28 cellular contexts compared by ENCODE assay signal in genomic region chr20:57579898-57580447, GRCh38. TPM values are rescaled to one million over a fixed set of nuclear protein-coding genes. Genes with fewer than 3 reads are reported as not detected.
DNase-seq lines count a peak whose midpoint lies in the region; ATAC-seq and TF ChIP-seq lines count a peak whose summit lies in the region.
"Had no signal": no experiment of that assay in that cellular context is flagged by ENCODE, and none has a peak within 500 bp of the region (broad histone marks: within the 10 kb centered on the region; RNA-seq: fewer than 3 reads in every experiment).

No MANE protein-coding gene starts in this region.

- no peaks in the 10 kb centered on the region; the same call in 1 of the 2 replicates for H3K9me3 ChIP-seq in HAP-1
- H3K9me3 ChIP-seq in RWPE2 (ENCODE audit: severe bottlenecking): no peaks in the 10 kb centered on the region
- H3K9me3 ChIP-seq in esophagus muscularis mucosa: no peaks in the 10 kb centered on the region
- H3K9me3 ChIP-seq: adrenal gland, gastrocnemius medialis, SJSA1, vagina had no signal

- H3K27me3 ChIP-seq in HAP-1 (ENCODE audit: low read depth): peaks cover 10% of the 10 kb centered on the region
- H3K27me3 ChIP-seq in RWPE2 (ENCODE audit: insufficient read depth, poor library complexity, severe bottlenecking): peaks cover 88% of the 10 kb centered on the region
- no peaks in the 10 kb centered on the region for H3K27me3 ChIP-seq in rectal smooth muscle tissue (ENCODE audit: control insufficient read depth, insufficient read depth, low read length)
- peaks cover 0 to 44% (median 0%) of the 10 kb centered on the region in 4 donors for H3K27me3 ChIP-seq in esophagus muscularis mucosa
- H3K27me3 ChIP-seq: vagina had no signal

- intact Hi-C loops in left colon (cut with DNase I, micrococcal nuclease) (no loop called here), esophagus muscularis mucosa (cut with DNase I) (no loop called here), left ventricle myocardium superior (cut with micrococcal nuclease) (no loop called here)

- peaks cover 2% of the 10 kb centered on the region; the same call in 1 of the 2 replicates for H3K4me1 ChIP-seq in HAP-1
- H3K4me1 ChIP-seq in RWPE2 (ENCODE audit: insufficient read depth, poor library complexity, severe bottlenecking): no peaks in the 10 kb centered on the region
- H3K4me1 ChIP-seq in rectal smooth muscle tissue (ENCODE audit: control insufficient read depth, insufficient read depth, low read length): peaks cover 38% of the 10 kb centered on the region
- H3K4me1 ChIP-seq in esophagus muscularis mucosa: peaks cover 2 to 47% (median 43%) of the 10 kb centered on the region in 4 donors

- H3K36me3 ChIP-seq in HAP-1 (replicated peaks): no peaks in the 10 kb centered on the region
- H3K36me3 ChIP-seq in RWPE2 (ENCODE audit: low read depth): no peaks in the 10 kb centered on the region
- no peaks in the 10 kb centered on the region for H3K36me3 ChIP-seq in rectal smooth muscle tissue (ENCODE audit: control insufficient read depth, insufficient read depth, low read length)
- H3K36me3 ChIP-seq in esophagus muscularis mucosa: no peaks in the 10 kb centered on the region
- H3K36me3 ChIP-seq: adrenal gland; BLaER1 treated with 17β-estradiol and CSF1 and Interleukin-3, amounts not matched to agents 10 nM and 100 nM; gastrocnemius medialis; SJSA1; vagina had no signal

- in situ Hi-C loops in HAP-1 (cut with MboI; ENCODE audit: low sequenced_read_pairs): loop anchor here (10.0 kb wide), 1 partner anchor 195 kb away; no protein-coding TSS in a partner anchor

- H3K27ac ChIP-seq in RWPE2 (ENCODE audit: poor library complexity, severe bottlenecking) (no peak overlapping the region), rectal smooth muscle tissue (ENCODE audit: low read depth, low read length) (peak overlapping the region; percentile 3), esophagus muscularis mucosa (replicated peaks in 1 of 4) (peak overlapping the region in 2 of 4 donors; percentile 31 to 85)
- H3K27ac ChIP-seq: adrenal gland; BLaER1 treated with 17β-estradiol and CSF1 and Interleukin-3, amounts not matched to agents 10 nM and 100 nM; gastrocnemius medialis; PC-9; SJSA1; vagina; VCaP had no signal

- 35% methylated on average over 16 of the region's 21 CpGs for WGBS in esophagus muscularis mucosa

- no peak overlapping the region for H3K4me3 ChIP-seq in HAP-1
- no peak overlapping the region for H3K4me3 ChIP-seq in RWPE2 (ENCODE audit: severe bottlenecking)
- H3K4me3 ChIP-seq in rectal smooth muscle tissue (ENCODE audit: low read length): peak overlapping the region; percentile 17
- no peak overlapping the region for H3K4me3 ChIP-seq in esophagus muscularis mucosa
- H3K4me3 ChIP-seq: adrenal gland; BLaER1 treated with 17β-estradiol and CSF1 and Interleukin-3, amounts not matched to agents 10 nM and 100 nM; gastrocnemius medialis; PC-9; SJSA1; vagina had no signal

- peak; percentile 31 to 50 for DNase-seq in HAP-1 (ENCODE audit: low spot score in 2 of 2)
- DNase-seq in RWPE2 (ENCODE audit: low spot score): no peak
- peak in 1 of 2 donors; percentile 38 for DNase-seq in left colon
- DNase-seq in amygdala (lab: John Stamatoyannopoulos, UW): no peak
- DNase-seq in esophagus muscularis mucosa (ENCODE audit: extremely low spot score): no peak
- no peak for DNase-seq in left ventricle myocardium superior
- DNase-seq: activated CD4-positive, alpha-beta T cell treated with anti-CD3 and anti-CD28 coated beads, Interleukin-2, amount 50 U/mL, for 4 hours; activated CD8-positive, alpha-beta memory T cell treated with anti-CD3 and anti-CD28 coated beads, Interleukin-2, amount 50 U/mL, for 48 hours; activated gamma-delta T cell; gastrocnemius medialis; mesenchymal stem cell; naive thymus-derived CD4-positive, alpha-beta T cell; NCI-H146; PC-9; T-helper 17 cell had no signal

- no peak overlapping the region for H3K9ac ChIP-seq in rectal smooth muscle tissue (ENCODE audit: low read length)
- H3K9ac ChIP-seq: BLaER1 treated with 17β-estradiol and CSF1 and Interleukin-3, amounts not matched to agents 10 nM and 100 nM had no signal

- TF ChIP-seq POLR2A in esophagus muscularis mucosa (IDR thresholded peaks at IDR 0.05; ENCODE audit: low read depth): no peak

- no peak for TF ChIP-seq EP300 in esophagus muscularis mucosa (IDR thresholded peaks at IDR 0.05)

- TF ChIP-seq CTCF in RWPE2 (IDR thresholded peaks at IDR 0.05; ENCODE audit: poor library complexity, severe bottlenecking) (no peak), esophagus muscularis mucosa (IDR thresholded peaks at IDR 0.05) (no peak)

- peak; percentile 49 for ATAC-seq in RWPE2 (ENCODE audit: low read depth)
- peak; percentile 55 for ATAC-seq in left colon
- ATAC-seq in HG03432 (IDR thresholded peaks at IDR 0.05; ENCODE audit: unreplicated experiment): no peak
- ATAC-seq in left ventricle myocardium superior: no peak
- ATAC-seq: gastrocnemius medialis; naive thymus-derived CD4-positive, alpha-beta T cell; T-helper 17 cell had no signal

RNA-seq across cellular contexts. Expression of gene PCK1, which starts 19.1 kb away (rescaled TPM):
- total RNA-seq in left colon: 100 to 1,000 TPM; 214 to 328 TPM
- total RNA-seq in esophagus muscularis mucosa: under 1 TPM in 3 of 4 donors, not detected in 1; under 0.01 to 0.63 (median 0.06) TPM
- total RNA-seq in left ventricle myocardium superior: 0.62 TPM
- total RNA-seq: dermis microvascular lymphatic vessel endothelial cell; epithelial cell of proximal tubule; G401; naive thymus-derived CD4-positive, alpha-beta T cell; PC-9; SJSA1; T-helper 17 cell had no signal

RNA-seq across cellular contexts. Expression of gene ZBP1, which starts 40.3 kb away (rescaled TPM):
- total RNA-seq in left colon (1 to 10 TPM; 4.0 to 6.8 TPM), esophagus muscularis mucosa (under 1 TPM in 2 of 4 donors, not detected in 2; 0.33 to 0.75 TPM), left ventricle myocardium superior (0.15 TPM)
- total RNA-seq: dermis microvascular lymphatic vessel endothelial cell, epithelial cell of proximal tubule, G401, gastrocnemius medialis, kidney epithelial cell, PC-9, SJSA1 had no signal

RNA-seq across cellular contexts. Expression of gene CTCFL, which starts 55.0 kb away (rescaled TPM):
- not detected for total RNA-seq in left colon
- total RNA-seq in esophagus muscularis mucosa: not detected
- total RNA-seq in left ventricle myocardium superior: not detected
- total RNA-seq: cardiac septum; dermis microvascular lymphatic vessel endothelial cell; gastrocnemius medialis; naive thymus-derived CD4-positive, alpha-beta T cell; PC-9; posterior vena cava; SJSA1; T-helper 17 cell; vagina had no signal

Comparison
In these comparisons a context has a peak if more than half of its experiments do, and no peak if none do; other contexts are left out.
1. DNase-seq: peak in HAP-1 (2 of 2); none in RWPE2 (single experiment), amygdala (0 of 56), esophagus muscularis mucosa (single experiment) and left ventricle myocardium superior (single experiment).
2. ATAC-seq: peak in RWPE2 (single experiment) and left colon (single experiment); none in HG03432 (single experiment) and left ventricle myocardium superior (single experiment).
3. RNA of gene PCK1, which starts 19.1 kb away (total RNA-seq): 214 to 328 TPM in left colon; 0.62 TPM in left ventricle myocardium superior (single experiment) and under 0.01 to 0.63 TPM in esophagus muscularis mucosa; every median in the first group is over 100 times any median in the second.